In the genomic region with DNA sequence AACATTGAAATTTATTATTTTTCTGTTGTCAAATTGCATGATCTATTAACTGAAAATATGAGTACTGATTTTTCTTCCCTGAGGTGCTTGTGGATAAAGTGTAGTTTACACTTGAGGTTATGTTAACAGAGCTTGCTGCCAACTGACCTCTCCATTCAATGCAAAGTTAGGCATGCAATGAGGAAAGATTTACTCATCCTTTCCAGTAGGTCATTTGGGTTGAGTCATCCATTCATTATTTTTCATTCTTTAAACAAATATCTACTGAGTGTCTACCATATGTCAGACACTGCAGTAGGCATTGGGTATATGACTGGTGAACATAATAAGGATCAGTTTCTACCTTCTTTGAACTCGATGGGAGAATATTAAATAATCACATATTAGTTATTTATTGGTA, we compare ENCODE assay signal across 28 cellular contexts.
DNase-seq lines count a peak whose midpoint lies in the region; ATAC-seq, FAIRE-seq and TF ChIP-seq lines count a peak whose summit lies in the region.
"Had no signal": no experiment of that assay in that cellular context is flagged by ENCODE, and none has a peak within 500 bp of the region (broad histone marks: within the 10 kb centered on the region; RNA-seq: fewer than 3 reads in every experiment).

No MANE protein-coding gene starts in this region.

- no peak for ATAC-seq in K562
- no peak for ATAC-seq in activated T-helper 17 cell treated with anti-CD3 and anti-CD28 coated beads, Interleukin-2, amount 50 U/mL, for 72 hours (replicated peaks)
- ATAC-seq: activated CD4-positive, CD25-positive, alpha-beta regulatory T cell treated with anti-CD3 and anti-CD28 coated beads, Interleukin-2, amount 50 U/mL, for 24 hours; activated T-cell treated with anti-CD3 and anti-CD28 coated beads, Interleukin-2, amount 50 U/mL, for 72 hours; pancreas; stimulated activated naive B cell treated with anti-CD40 and anti-IgM and Interleukin-4, amounts not matched to agents 10 μg/mL and 1 μg/mL and 100 μg/mL, for 72 hours had no signal

- WGBS in K562 (ENCODE audit: insufficient coverage, low coverage, missing lambda C conversion rate): 4% methylated on average over 1 of the region's 1 CpG
- WGBS in mesendoderm (ENCODE audit: extremely low coverage, insufficient coverage, low lambda C conversion rate): no CpG with 5 or more reads among the region's 1 CpG

- H3K4me1 ChIP-seq in K562 (replicated peaks in 1 of 2; ENCODE audit: control insufficient read depth in 2 of 2, insufficient read depth in 2 of 2, low read length in 2 of 2): no peaks in the 10 kb centered on the region
- H3K4me1 ChIP-seq in mesendoderm (ENCODE audit: control insufficient read depth, low read depth, low read length): no peaks in the 10 kb centered on the region
- H3K4me1 ChIP-seq in colonic mucosa: no peaks in the 10 kb centered on the region
- H3K4me1 ChIP-seq: neural progenitor cell, pancreas, suprapubic skin had no signal

- H3K27me3 Mint-ChIP-seq in activated T-helper 17 cell treated with anti-CD3 and anti-CD28 coated beads, Interleukin-2, amount 50 U/mL, for 72 hours: no peaks in the 10 kb centered on the region
- H3K27me3 Mint-ChIP-seq: activated CD4-positive, alpha-beta memory T cell treated with anti-CD3 and anti-CD28 coated beads for 36 hours; stimulated activated naive B cell treated with anti-CD40 and anti-IgM and Interleukin-4, amounts not matched to agents 10 μg/mL and 1 μg/mL and 100 μg/mL, for 72 hours had no signal

- no peaks in the 10 kb centered on the region for H3K9me3 Mint-ChIP-seq in activated T-helper 17 cell treated with anti-CD3 and anti-CD28 coated beads, Interleukin-2, amount 50 U/mL, for 72 hours
- H3K9me3 Mint-ChIP-seq: activated CD4-positive, alpha-beta memory T cell treated with anti-CD3 and anti-CD28 coated beads for 36 hours; neural progenitor cell; stimulated activated naive B cell treated with anti-CD40 and anti-IgM and Interleukin-4, amounts not matched to agents 10 μg/mL and 1 μg/mL and 100 μg/mL, for 72 hours had no signal

- no peak overlapping the region for H3K4ac ChIP-seq in mesendoderm (ENCODE audit: low read depth, low read length)

- no peak for TF ChIP-seq POLR2A in K562 (conservative IDR thresholded peaks at IDR 0.05)

- TF ChIP-seq CTCF in K562 (IDR thresholded peaks at IDR 0.05 in 2 of 3, conservative IDR thresholded peaks at IDR 0.05 in 1 of 3; ENCODE audit: insufficient read depth in 2 of 3, low read depth in 1 of 3, low read length in 3 of 3): no peak
- no peak for TF ChIP-seq CTCF in colonic mucosa (IDR thresholded peaks at IDR 0.05)
- TF ChIP-seq CTCF in brain microvascular endothelial cell (IDR thresholded peaks at IDR 0.05; ENCODE audit: low read depth, low read length, missing control alignments): no peak

- CTCF ChIA-PET in K562 (lab: Yijun Ruan, JAX; ENCODE audit: low intra/inter-chr PET ratio): no interaction called here

- H3K4me2 ChIP-seq in K562 (ENCODE audit: insufficient read depth, low read length): no peak overlapping the region
- H3K4me2 ChIP-seq in mesendoderm (ENCODE audit: low read length): no peak overlapping the region
- H3K4me2 ChIP-seq: BLaER1 treated with 17β-estradiol and CSF1 and Interleukin-3, amounts not matched to agents 10 nM and 100 nM; neural progenitor cell had no signal

- no peaks in the 10 kb centered on the region for H3K27me3 ChIP-seq in K562 (ENCODE audit: control insufficient read depth in 2 of 2, insufficient read depth in 2 of 2, low read length in 2 of 2)
- H3K27me3 ChIP-seq in mesendoderm (ENCODE audit: insufficient read depth, low read length, poor library complexity): no peaks in the 10 kb centered on the region
- no peaks in the 10 kb centered on the region for H3K27me3 ChIP-seq in colonic mucosa
- no peaks in the 10 kb centered on the region for H3K27me3 ChIP-seq in brain microvascular endothelial cell (replicated peaks)
- H3K27me3 ChIP-seq: BLaER1 treated with 17β-estradiol and CSF1 and Interleukin-3, amounts not matched to agents 10 nM and 100 nM; neural progenitor cell; pancreas; suprapubic skin had no signal

- no peak overlapping the region for H3K27ac ChIP-seq in K562 (ENCODE audit: extremely low read depth, low read depth, low read length)
- no peak overlapping the region for H3K27ac ChIP-seq in mesendoderm (ENCODE audit: low read depth, low read length)
- H3K27ac ChIP-seq in colonic mucosa: no peak overlapping the region
- no peak overlapping the region for H3K27ac ChIP-seq in brain microvascular endothelial cell
- H3K27ac ChIP-seq: BLaER1 treated with 17β-estradiol and CSF1 and Interleukin-3, amounts not matched to agents 10 nM and 100 nM; neural progenitor cell; pancreas; skin epidermis; suprapubic skin had no signal

- no peak overlapping the region for H3K23ac ChIP-seq in mesendoderm (ENCODE audit: low read length)

- no peak overlapping the region for H2AK5ac ChIP-seq in mesendoderm (ENCODE audit: low read length)

- intact Hi-C loops in K562 (cut with micrococcal nuclease): no loop called here
- intact Hi-C loops in colonic mucosa (cut with DNase I): no loop called here

- no peak overlapping the region for H3K27ac Mint-ChIP-seq in activated T-helper 17 cell treated with anti-CD3 and anti-CD28 coated beads, Interleukin-2, amount 50 U/mL, for 72 hours
- H3K27ac Mint-ChIP-seq: activated CD4-positive, alpha-beta memory T cell treated with anti-CD3 and anti-CD28 coated beads for 36 hours; activated T-cell treated with anti-CD3 and anti-CD28 coated beads, Interleukin-2, amount 50 U/mL, for 72 hours; neural progenitor cell; stimulated activated naive B cell treated with anti-CD40 and anti-IgM and Interleukin-4, amounts not matched to agents 10 μg/mL and 1 μg/mL and 100 μg/mL, for 72 hours had no signal

- H3K4me1 Mint-ChIP-seq in activated T-helper 17 cell treated with anti-CD3 and anti-CD28 coated beads, Interleukin-2, amount 50 U/mL, for 72 hours: no peaks in the 10 kb centered on the region
- H3K4me1 Mint-ChIP-seq: stimulated activated naive B cell treated with anti-CD40 and anti-IgM and Interleukin-4, amounts not matched to agents 10 μg/mL and 1 μg/mL and 100 μg/mL, for 72 hours had no signal

- H2AFZ ChIP-seq in K562 (ENCODE audit: low read depth, low read length): no peak overlapping the region
- H2AFZ ChIP-seq: neural progenitor cell had no signal

- TF ChIP-seq EP300 in K562 (IDR thresholded peaks at IDR 0.05; ENCODE audit: low read length): no peak

- H4K20me1 ChIP-seq in K562 (replicated peaks; ENCODE audit: control insufficient read depth, insufficient read depth, low read length): no peaks in the 10 kb centered on the region
- H4K20me1 ChIP-seq: BLaER1 treated with 17β-estradiol and CSF1 and Interleukin-3, amounts not matched to agents 10 nM and 100 nM had no signal

- H3K9ac ChIP-seq in K562 (ENCODE audit: insufficient read depth in 1 of 2, low read depth in 2 of 2, low read length in 2 of 2) (no peak overlapping the region), mesendoderm (ENCODE audit: low read length) (no peak overlapping the region), colonic mucosa (ENCODE audit: low read depth in 2 of 2, low read length in 2 of 2) (no peak overlapping the region)
- H3K9ac ChIP-seq: BLaER1 treated with 17β-estradiol and CSF1 and Interleukin-3, amounts not matched to agents 10 nM and 100 nM; neural progenitor cell had no signal

- TF ChIP-seq RAD21 in K562 (CRISPR knock-in tag; conservative IDR thresholded peaks at IDR 0.05 in 1 of 2, IDR thresholded peaks at IDR 0.05 in 1 of 2): no peak

- H3K36me3 ChIP-seq in K562 (ENCODE audit: control insufficient read depth, insufficient read depth, low read length) (no peaks in the 10 kb centered on the region), mesendoderm (ENCODE audit: control insufficient read depth, insufficient read depth, low read length) (no peaks in the 10 kb centered on the region), colonic mucosa (no peaks in the 10 kb centered on the region), brain microvascular endothelial cell (replicated peaks) (no peaks in the 10 kb centered on the region)
- H3K36me3 ChIP-seq: BLaER1 treated with 17β-estradiol and CSF1 and Interleukin-3, amounts not matched to agents 10 nM and 100 nM; neural progenitor cell; pancreas; suprapubic skin had no signal

- no peak overlapping the region for H4K5ac ChIP-seq in mesendoderm (ENCODE audit: low read length)

- no peak for FAIRE-seq in K562 (lab: Jason Lieb, UNC)
- FAIRE-seq: colon, pancreas had no signal

- in situ Hi-C loops in K562 (cut with MboI): no loop called here
- in situ Hi-C loops in brain microvascular endothelial cell (cut with HindIII; ENCODE audit: low pct_ligation_motif_present, low sequenced_read_pairs): no loop called here

- H3K4me3 Mint-ChIP-seq in activated T-helper 17 cell treated with anti-CD3 and anti-CD28 coated beads, Interleukin-2, amount 50 U/mL, for 72 hours: no peak overlapping the region
- H3K4me3 Mint-ChIP-seq: activated CD4-positive, alpha-beta memory T cell treated with anti-CD3 and anti-CD28 coated beads for 36 hours; activated T-cell treated with anti-CD3 and anti-CD28 coated beads, Interleukin-2, amount 50 U/mL, for 72 hours; neural progenitor cell; stimulated activated naive B cell treated with anti-CD40 and anti-IgM and Interleukin-4, amounts not matched to agents 10 μg/mL and 1 μg/mL and 100 μg/mL, for 72 hours had no signal

- H2BK120ac ChIP-seq in mesendoderm (ENCODE audit: low read depth, low read length): no peak overlapping the region

- no TSS peak for BruUV-seq in K562 (replicated peaks; lab: Mats Ljungman, UMichigan)

- no peaks in the 10 kb centered on the region for H3K36me3 Mint-ChIP-seq in activated T-helper 17 cell treated with anti-CD3 and anti-CD28 coated beads, Interleukin-2, amount 50 U/mL, for 72 hours (ENCODE audit: low read depth)
- H3K36me3 Mint-ChIP-seq: activated CD4-positive, alpha-beta memory T cell treated with anti-CD3 and anti-CD28 coated beads for 36 hours; neural progenitor cell; stimulated activated naive B cell treated with anti-CD40 and anti-IgM and Interleukin-4, amounts not matched to agents 10 μg/mL and 1 μg/mL and 100 μg/mL, for 72 hours had no signal

- H4K8ac ChIP-seq in mesendoderm (ENCODE audit: low read depth, low read length): no peak overlapping the region

- no peak overlapping the region for H3K18ac ChIP-seq in mesendoderm (ENCODE audit: low read length)

- H3K79me2 ChIP-seq in K562 (ENCODE audit: control insufficient read depth, insufficient read depth, low read length) (no peaks in the 10 kb centered on the region), mesendoderm (ENCODE audit: control insufficient read depth, insufficient read depth, low read length) (no peaks in the 10 kb centered on the region)

- POLR2A ChIA-PET in K562 (lab: Yijun Ruan, JAX): no interaction called here

- H3K56ac ChIP-seq in mesendoderm (ENCODE audit: low read length): no peak overlapping the region

- DNase-seq in H4 (ENCODE audit: low spot score): peak; percentile 29
- DNase-seq in RKO (ENCODE audit: low spot score): peak; percentile 37
- DNase-seq in K562 (ENCODE audit: extremely low read depth in 1 of 4, low spot score in 3 of 4): no peak
- peak; percentile 57 for DNase-seq in mesendoderm
- no peak for DNase-seq in colonic mucosa
- no peak for DNase-seq in MV-4-11 (lab: John Stamatoyannopoulos, UW)
- DNase-seq in brain microvascular endothelial cell: no peak
- DNase-seq: activated CD4-positive, alpha-beta memory T cell treated with anti-CD3 and anti-CD28 coated beads for 36 hours; activated naive CD4-positive, alpha-beta T cell treated with Interleukin-2 at 50 U/mL for 16 hours; activated T-cell treated with anti-CD3 and anti-CD28 coated beads, Interleukin-2, amount 50 U/mL, for 72 hours; effector CD4-positive, alpha-beta T cell; GOT3; hippocampal formation; NCI-H1436; NCI-H345; NCI-H774; OCI-M1; pancreas; retina; Right ventricle myocardium superior; stimulated activated naive B cell treated with anti-CD40 and anti-IgM and Interleukin-4, amounts not matched to agents 10 μg/mL and 1 μg/mL and 100 μg/mL, for 72 hours had no signal

- no peak overlapping the region for H2BK15ac ChIP-seq in mesendoderm (replicated peaks; ENCODE audit: low read depth)

- H3K9me3 ChIP-seq in K562 (replicated peaks; ENCODE audit: control insufficient read depth, insufficient read depth, low read depth, low read length): no peaks in the 10 kb centered on the region
- H3K9me3 ChIP-seq in colonic mucosa: no peaks in the 10 kb centered on the region
- H3K9me3 ChIP-seq: pancreas, suprapubic skin had no signal

- H3K79me1 ChIP-seq in mesendoderm (ENCODE audit: low read length): no peaks in the 10 kb centered on the region

- H3K4me3 ChIP-seq in K562: no peak overlapping the region
- no peak overlapping the region for H3K4me3 ChIP-seq in mesendoderm (ENCODE audit: low read length)
- H3K4me3 ChIP-seq in colonic mucosa: no peak overlapping the region
- no peak overlapping the region for H3K4me3 ChIP-seq in brain microvascular endothelial cell (ENCODE audit: low read depth, low read length)
- H3K4me3 ChIP-seq: BLaER1 treated with 17β-estradiol and CSF1 and Interleukin-3, amounts not matched to agents 10 nM and 100 nM; neural progenitor cell; pancreas; skin epidermis; suprapubic skin had no signal

- H3K9me1 ChIP-seq in K562 (ENCODE audit: control insufficient read depth, insufficient read depth, low read length): no peaks in the 10 kb centered on the region

- H2BK5ac ChIP-seq in mesendoderm (ENCODE audit: low read length): no peak overlapping the region

Comparison
In these comparisons a context has a peak if more than half of its experiments do, and no peak if none do; other contexts are left out.
1. DNase-seq: peak in H4 (single experiment), RKO (single experiment) and mesendoderm (single experiment); none in K562 (0 of 4), colonic mucosa (single experiment), MV-4-11 (single experiment) and brain microvascular endothelial cell (single experiment).